In the genomic region with DNA sequence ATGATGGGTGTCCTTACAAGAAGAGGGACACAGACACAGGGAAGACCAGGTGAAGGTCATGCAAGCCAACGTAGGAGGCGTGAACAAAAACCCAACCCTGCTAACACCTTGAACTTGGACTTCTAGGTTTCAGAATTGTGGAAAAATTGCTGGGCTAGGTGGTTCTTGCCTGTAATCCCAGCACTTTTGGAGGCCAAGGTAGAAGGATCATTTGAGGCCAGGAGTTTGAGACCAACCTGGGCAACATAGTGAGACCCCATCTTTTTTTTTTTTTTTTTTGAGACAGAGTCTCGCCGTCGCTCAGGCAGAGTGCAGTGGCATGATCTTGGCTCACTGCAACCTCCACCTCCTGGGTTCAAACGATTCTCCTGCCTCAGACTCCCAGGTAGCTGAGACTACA, we compare ENCODE assay signal across 5 cellular contexts. TPM values are rescaled to one million over a fixed set of nuclear protein-coding genes. Genes with fewer than 3 reads are reported as not detected.
DNase-seq lines count a peak whose midpoint lies in the region; FAIRE-seq and TF ChIP-seq lines count a peak whose summit lies in the region.
"Not testable (repeated sequence)": the region's sequence is repeated elsewhere in the genome, so short reads cannot be mapped to it uniquely, and the experiment has no call there.

No MANE protein-coding gene starts in this region.

- not testable (repeated sequence) for H3K9me3 ChIP-seq in BLaER1; DOHH2 (ENCODE audit: control insufficient read depth, insufficient read depth, low read length); Karpas-422 (ENCODE audit: low read length); astrocyte (ENCODE audit: insufficient read depth, low read depth, low read length)

- not testable (repeated sequence) for H4K20me1 ChIP-seq in BLaER1; DOHH2 (ENCODE audit: control insufficient read depth, insufficient read depth, low read depth, low read length); Karpas-422 (ENCODE audit: insufficient read depth, low read depth, low read length); astrocyte (ENCODE audit: insufficient read depth, low read length)

- H3K4me2 ChIP-seq in BLaER1 (peak overlapping the region; percentile 93), DOHH2 (ENCODE audit: low read length) (peak overlapping the region; percentile 83)
- H3K4me2 ChIP-seq in Karpas-422 (ENCODE audit: low read depth, low read length, poor library complexity, severe bottlenecking); astrocyte (ENCODE audit: low read length): not testable (repeated sequence)

- H3K4me3 ChIP-seq in BLaER1; Karpas-422 (ENCODE audit: low read length); astrocyte (ENCODE audit: insufficient read depth, low read depth, low read length): not testable (repeated sequence)
- H3K4me3 ChIP-seq in DOHH2 (ENCODE audit: low read length): peak overlapping the region; percentile 56

- not testable (repeated sequence) for TF ChIP-seq CTCF in DOHH2 (IDR thresholded peaks at IDR 0.05; ENCODE audit: low read depth, low read length, poor library complexity, severe bottlenecking); astrocyte (IDR thresholded peaks at IDR 0.05; ENCODE audit: insufficient read depth, low read depth, low read length)

- not testable (repeated sequence) for FAIRE-seq in astrocyte (lab: Jason Lieb, UNC)
- FAIRE-seq in urothelium cell line (lab: Jason Lieb, UNC): peak; percentile 37

- not testable (repeated sequence) for H2AFZ ChIP-seq in Karpas-422 (ENCODE audit: low read length); astrocyte (ENCODE audit: low read depth, low read length)

- peaks cover 25% of the 10 kb centered on the region for H3K4me1 Mint-ChIP-seq in astrocyte (ENCODE audit: low read depth, unreplicated experiment)

- H3K9me2 ChIP-seq in DOHH2 (replicated peaks; ENCODE audit: control insufficient read depth, low read length); Karpas-422 (replicated peaks; ENCODE audit: insufficient read depth, low read length): not testable (repeated sequence)

- not testable (repeated sequence) for H3K9me3 Mint-ChIP-seq in astrocyte (ENCODE audit: unreplicated experiment)

- H3K4me1 ChIP-seq in BLaER1: peaks cover 100% of the 10 kb centered on the region
- H3K4me1 ChIP-seq in DOHH2 (ENCODE audit: control insufficient read depth, low read length): peaks cover 93% of the 10 kb centered on the region
- H3K4me1 ChIP-seq in Karpas-422 (ENCODE audit: low read length): peaks cover 89% of the 10 kb centered on the region
- H3K4me1 ChIP-seq in astrocyte (ENCODE audit: insufficient read depth, low read length): not testable (repeated sequence)

- not testable (repeated sequence) for H3K9ac ChIP-seq in BLaER1; Karpas-422 (ENCODE audit: low read length); astrocyte (ENCODE audit: low read length)

- H3K27me3 ChIP-seq in BLaER1; DOHH2 (ENCODE audit: control insufficient read depth, low read length); Karpas-422 (ENCODE audit: low read length); astrocyte (ENCODE audit: insufficient read depth, low read length): not testable (repeated sequence)

- H3K36me3 ChIP-seq in BLaER1; DOHH2 (ENCODE audit: control insufficient read depth, low read length); Karpas-422 (ENCODE audit: insufficient read depth, low read length); astrocyte (ENCODE audit: insufficient read depth, low read length): not testable (repeated sequence)

- peaks cover 16% of the 10 kb centered on the region for H3F3A ChIP-seq in DOHH2 (ENCODE audit: control insufficient read depth, insufficient read depth)

- DNase-seq in Karpas-422; astrocyte (ENCODE audit: low read depth); urothelium cell line (ENCODE audit: low spot score): not testable (repeated sequence)

- H3K79me2 ChIP-seq in DOHH2 (ENCODE audit: control insufficient read depth, low read length); Karpas-422 (ENCODE audit: low read length); astrocyte (ENCODE audit: insufficient read depth, low read length): not testable (repeated sequence)

- not testable (repeated sequence) for H3K4me3 Mint-ChIP-seq in astrocyte (ENCODE audit: unreplicated experiment)

- peak overlapping the region; percentile 34 for H3K27ac Mint-ChIP-seq in astrocyte (ENCODE audit: unreplicated experiment)

- peaks cover 29% of the 10 kb centered on the region for H3K27me3 Mint-ChIP-seq in astrocyte (ENCODE audit: low read depth, unreplicated experiment)

- H3K27ac ChIP-seq in BLaER1 (peak overlapping the region; percentile 97), DOHH2 (ENCODE audit: low read depth, low read length) (peak overlapping the region; percentile 89), Karpas-422 (ENCODE audit: low read length) (peak overlapping the region; percentile 98)
- not testable (repeated sequence) for H3K27ac ChIP-seq in astrocyte (ENCODE audit: low read depth, low read length)

- H3K36me3 Mint-ChIP-seq in astrocyte (ENCODE audit: low read depth, unreplicated experiment): not testable (repeated sequence)

RNA-seq across cellular contexts. Expression of gene MGAT5B, which starts 25.1 kb away (rescaled TPM):
- total RNA-seq in Karpas-422 (2014; rRNA removed; shearing (Covaris generic); ENCODE audit: low replicate concordance): not detected in 2 replicates
- total RNA-seq in astrocyte: 5.1 and 6.3 TPM in 2 replicates
